ENCODE assay signal across 8 cellular contexts in the genomic region with DNA sequence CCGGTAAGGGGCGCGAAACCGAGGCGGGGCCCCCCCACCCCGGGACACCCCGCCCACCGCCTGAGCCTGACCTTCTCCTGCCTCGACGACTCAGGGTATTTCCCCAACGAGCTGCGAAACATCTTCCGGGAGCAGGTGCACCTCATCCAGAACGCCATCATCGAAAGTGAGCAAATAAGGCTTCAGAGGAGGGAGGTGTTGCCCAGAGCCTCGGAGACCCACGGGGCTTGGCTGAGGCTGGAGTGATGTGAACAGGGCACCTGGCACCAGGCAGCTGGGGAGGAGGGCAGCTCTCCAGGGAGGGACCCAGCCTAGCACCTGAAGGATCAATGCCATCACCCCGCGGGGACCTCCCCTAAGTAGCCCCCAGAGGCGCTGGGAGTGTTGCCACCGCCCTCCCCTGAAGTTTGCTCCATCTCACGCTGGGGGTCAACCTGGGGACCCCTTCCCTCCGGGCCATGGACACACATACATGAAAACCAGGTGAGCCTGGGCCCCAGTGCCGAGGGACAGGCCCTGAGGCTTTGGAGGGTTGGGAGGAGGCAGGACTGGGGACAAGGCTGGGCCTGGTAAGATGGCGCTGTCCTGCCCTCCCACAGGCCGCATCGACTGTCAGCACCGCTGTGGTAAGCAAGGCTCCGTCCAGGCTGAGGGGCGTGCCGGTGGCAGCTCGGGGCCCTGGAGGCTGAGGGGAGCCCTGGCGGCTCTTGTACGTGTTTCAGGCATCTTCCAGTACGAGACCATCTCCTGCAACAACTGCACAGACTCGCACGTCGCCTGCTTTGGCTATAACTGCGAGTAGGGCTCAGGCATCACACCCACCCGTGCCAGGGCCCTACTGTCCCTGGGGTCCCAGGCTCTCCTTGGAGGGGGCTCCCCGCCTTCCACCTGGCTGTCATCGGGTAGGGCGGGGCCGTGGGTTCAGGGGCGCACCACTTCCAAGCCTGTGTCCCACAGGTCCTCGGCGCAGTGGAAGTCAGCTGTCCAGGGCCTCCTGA. TPM values are rescaled to one million over a fixed set of nuclear protein-coding genes. Genes with fewer than 3 reads are reported as not detected.
DNase-seq lines count a peak whose midpoint lies in the region; ATAC-seq and TF ChIP-seq lines count a peak whose summit lies in the region.

No MANE protein-coding gene starts in this region.

- peak overlapping the region; percentile 91 for H3K4me2 ChIP-seq in neuronal stem cell (ENCODE audit: insufficient read depth, low read length, poor library complexity, severe bottlenecking)

- H3K36me3 ChIP-seq in BE2C (peaks cover 29% of the 10 kb centered on the region), neuronal stem cell (replicated peaks in 1 of 2; ENCODE audit: control insufficient read depth in 2 of 2, insufficient read depth in 2 of 2, low read length in 2 of 2) (peaks cover 27 to 44% of the 10 kb centered on the region in 2 donors)

- no peak for TF ChIP-seq CTCF in BE2C (IDR thresholded peaks at IDR 0.05; ENCODE audit: low read depth, low read length)

- intact Hi-C loops in dendritic cell treated with granulocyte-macrophage colony-stimulating factor and Interleukin-4, amounts not matched to agents 40 ng/mL and 50 ng/mL, for 4 days (cut with micrococcal nuclease): loop anchor here (2.0 kb wide), 1 partner anchor 15 kb away; no protein-coding TSS in a partner anchor

- H3K9me3 ChIP-seq in BE2C (no peaks in the 10 kb centered on the region), neuronal stem cell (replicated peaks in 1 of 2; ENCODE audit: control insufficient read depth in 2 of 2, insufficient read depth in 1 of 2, low read depth in 1 of 2, low read length in 2 of 2) (no peaks in the 10 kb centered on the region)

- H3K4me3 ChIP-seq in BE2C (ENCODE audit: low read depth, low read length) (peak overlapping the region; percentile 53), neuronal stem cell (ENCODE audit: low read length in 2 of 2) (no peak overlapping the region)

- no peaks in the 10 kb centered on the region for H3K27me3 ChIP-seq in BE2C
- H3K27me3 ChIP-seq in neuronal stem cell (ENCODE audit: control insufficient read depth in 3 of 3, insufficient read depth in 3 of 3, low read depth in 1 of 3, low read length in 3 of 3): no peaks in the 10 kb centered on the region

- no peak overlapping the region for H4K8ac ChIP-seq in neuronal stem cell (ENCODE audit: low read depth, low read length)

- DNase-seq in BE2C (no peak), neuronal stem cell (ENCODE audit: low spot score) (no peak), MV-4-11 (lab: John Stamatoyannopoulos, UW) (no peak)

- no peak overlapping the region for H3K4ac ChIP-seq in neuronal stem cell (ENCODE audit: low read length)

- no peak overlapping the region for H2BK120ac ChIP-seq in neuronal stem cell (ENCODE audit: low read depth, low read length)

- WGBS in neuronal stem cell (ENCODE audit: extremely low coverage in 2 of 2, insufficient read length in 2 of 2, insufficient replicate concordance in 1 of 2), 2 donors: no CpG with 5 or more reads among the region's 47 CpGs

- peak overlapping the region; percentile 49 for H2BK15ac ChIP-seq in neuronal stem cell (ENCODE audit: low read length)

- ATAC-seq in GM21528 (IDR thresholded peaks at IDR 0.05; ENCODE audit: low FRiP score, unreplicated experiment): peak; percentile 3
- no peak for ATAC-seq in GM21515 (IDR thresholded peaks at IDR 0.05; ENCODE audit: unreplicated experiment)
- no peak for ATAC-seq in GM21529 (IDR thresholded peaks at IDR 0.05; ENCODE audit: unreplicated experiment)

- peak overlapping the region; percentile 88 for H3K4me3 Mint-ChIP-seq in T-helper 1 cell treated with Interleukin-12 subunit alpha and Interleukin-12 subunit beta and Interleukin-4 antibody, amounts not matched to agents 30 μg/mL and 1 μg/mL, for 36 hours
- peak overlapping the region; percentile 69 for H3K4me3 Mint-ChIP-seq in dendritic cell treated with granulocyte-macrophage colony-stimulating factor and Interleukin-4, amounts not matched to agents 40 ng/mL and 50 ng/mL, for 4 days

- no peak overlapping the region for H4K91ac ChIP-seq in neuronal stem cell (ENCODE audit: low read depth, low read length, poor library complexity)

- H3K18ac ChIP-seq in neuronal stem cell (ENCODE audit: low read length): peak overlapping the region; percentile 57

- H3K4me1 ChIP-seq in BE2C: no peaks in the 10 kb centered on the region
- H3K4me1 ChIP-seq in neuronal stem cell (ENCODE audit: control insufficient read depth in 2 of 2, insufficient read depth in 1 of 2, low read depth in 1 of 2, low read length in 2 of 2): peaks cover 6 to 10% of the 10 kb centered on the region in 2 donors

- H3K27me3 Mint-ChIP-seq in T-helper 1 cell treated with Interleukin-12 subunit alpha and Interleukin-12 subunit beta and Interleukin-4 antibody, amounts not matched to agents 30 μg/mL and 1 μg/mL, for 36 hours (ENCODE audit: low read depth): no peaks in the 10 kb centered on the region
- no peaks in the 10 kb centered on the region for H3K27me3 Mint-ChIP-seq in dendritic cell treated with granulocyte-macrophage colony-stimulating factor and Interleukin-4, amounts not matched to agents 40 ng/mL and 50 ng/mL, for 4 days

- H3K9ac ChIP-seq in neuronal stem cell (ENCODE audit: low read depth, low read length, poor library complexity): peak overlapping the region; percentile 65

- H2AK5ac ChIP-seq in neuronal stem cell (ENCODE audit: low read depth, low read length): peak overlapping the region; percentile 75

- H3K36me3 Mint-ChIP-seq in T-helper 1 cell treated with Interleukin-12 subunit alpha and Interleukin-12 subunit beta and Interleukin-4 antibody, amounts not matched to agents 30 μg/mL and 1 μg/mL, for 36 hours (ENCODE audit: low read depth): peaks cover 21% of the 10 kb centered on the region
- H3K36me3 Mint-ChIP-seq in dendritic cell treated with granulocyte-macrophage colony-stimulating factor and Interleukin-4, amounts not matched to agents 40 ng/mL and 50 ng/mL, for 4 days (ENCODE audit: low read depth): peaks cover 84% of the 10 kb centered on the region

- H2BK12ac ChIP-seq in neuronal stem cell (ENCODE audit: low read length): no peak overlapping the region

- peaks cover 21% of the 10 kb centered on the region for H3K4me1 Mint-ChIP-seq in T-helper 1 cell treated with Interleukin-12 subunit alpha and Interleukin-12 subunit beta and Interleukin-4 antibody, amounts not matched to agents 30 μg/mL and 1 μg/mL, for 36 hours (ENCODE audit: low read depth)
- H3K4me1 Mint-ChIP-seq in dendritic cell treated with granulocyte-macrophage colony-stimulating factor and Interleukin-4, amounts not matched to agents 40 ng/mL and 50 ng/mL, for 4 days (ENCODE audit: low read depth): peaks cover 47% of the 10 kb centered on the region

- no peaks in the 10 kb centered on the region for H3K9me3 Mint-ChIP-seq in T-helper 1 cell treated with Interleukin-12 subunit alpha and Interleukin-12 subunit beta and Interleukin-4 antibody, amounts not matched to agents 30 μg/mL and 1 μg/mL, for 36 hours
- no peaks in the 10 kb centered on the region for H3K9me3 Mint-ChIP-seq in dendritic cell treated with granulocyte-macrophage colony-stimulating factor and Interleukin-4, amounts not matched to agents 40 ng/mL and 50 ng/mL, for 4 days

- H3K27ac Mint-ChIP-seq in T-helper 1 cell treated with Interleukin-12 subunit alpha and Interleukin-12 subunit beta and Interleukin-4 antibody, amounts not matched to agents 30 μg/mL and 1 μg/mL, for 36 hours: peak overlapping the region; percentile 87
- peak overlapping the region; percentile 100 for H3K27ac Mint-ChIP-seq in dendritic cell treated with granulocyte-macrophage colony-stimulating factor and Interleukin-4, amounts not matched to agents 40 ng/mL and 50 ng/mL, for 4 days

- H2BK5ac ChIP-seq in neuronal stem cell (ENCODE audit: low read length): peak overlapping the region; percentile 87

- no peak overlapping the region for H3K27ac ChIP-seq in neuronal stem cell (replicated peaks; ENCODE audit: low read length)

- peak overlapping the region; percentile 77 for H2AFZ ChIP-seq in neuronal stem cell (ENCODE audit: low read length)

- H3K79me1 ChIP-seq in neuronal stem cell (ENCODE audit: low read depth, low read length): peaks cover 6% of the 10 kb centered on the region

- H3K23ac ChIP-seq in neuronal stem cell (ENCODE audit: low read depth, low read length, poor library complexity): peak overlapping the region; percentile 70

- H3K14ac ChIP-seq in neuronal stem cell (ENCODE audit: low read length): peak overlapping the region; percentile 38

RNA-seq across cellular contexts. Expression of gene IZUMO4, which starts 0.9 kb away (rescaled TPM):
- not detected for polyA plus RNA-seq in BE2C (2012; ENCODE audit: insufficient read depth, insufficient read length, low read depth)
- 2.5 TPM for polyA plus RNA-seq in neuronal stem cell (2013, experiment 1 of 2)
- polyA plus RNA-seq in neuronal stem cell (2013, experiment 2 of 2): 2.3 TPM

RNA-seq across cellular contexts. Expression of gene MOB3A, which starts 1.5 kb away (rescaled TPM):
- 9.7 TPM for polyA plus RNA-seq in BE2C (2012; ENCODE audit: insufficient read depth, insufficient read length, low read depth)
- 15.6 TPM for polyA plus RNA-seq in neuronal stem cell (2013, experiment 1 of 2)
- polyA plus RNA-seq in neuronal stem cell (2013, experiment 2 of 2): 16.1 TPM

RNA-seq across cellular contexts. Expression of gene MKNK2, which starts 46.6 kb away (rescaled TPM):
- polyA plus RNA-seq in BE2C (2012; ENCODE audit: insufficient read depth, insufficient read length, low read depth): 117 TPM
- polyA plus RNA-seq in neuronal stem cell (2013, experiment 1 of 2): 138 TPM
- polyA plus RNA-seq in neuronal stem cell (2013, experiment 2 of 2): 146 TPM

RNA-seq across cellular contexts. Expression of gene AP3D1, which starts 53.7 kb away (rescaled TPM):
- polyA plus RNA-seq in BE2C (2012; ENCODE audit: insufficient read depth, insufficient read length, low read depth): 254 TPM
- 60.6 TPM for polyA plus RNA-seq in neuronal stem cell (2013, experiment 1 of 2)
- polyA plus RNA-seq in neuronal stem cell (2013, experiment 2 of 2): 60.3 TPM
